In the genomic region with DNA sequence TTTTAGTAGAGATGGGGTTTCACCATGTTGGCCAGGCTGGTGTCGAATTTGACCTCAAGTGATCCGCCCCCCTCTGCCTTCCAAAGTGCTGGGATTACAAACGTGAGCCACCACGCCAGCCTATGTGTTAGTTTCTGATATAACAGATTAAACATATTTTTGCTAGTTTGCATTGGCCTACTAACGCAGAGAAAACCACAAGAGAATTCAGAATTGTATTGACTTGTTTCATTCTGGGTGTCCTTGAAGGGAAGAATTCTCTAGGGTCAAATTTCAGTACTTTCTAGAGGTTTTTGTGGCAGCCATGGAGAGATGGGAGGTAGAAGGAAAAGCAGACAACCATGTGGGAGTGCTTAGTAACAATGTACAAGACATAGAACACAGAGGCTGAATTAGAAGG, we compare ENCODE assay signal across 20 cellular contexts. TPM values are rescaled to one million over a fixed set of nuclear protein-coding genes. Genes with fewer than 3 reads are reported as not detected.
A peak's percentile ranks its signal among the peaks of the same experiment; 100 is the strongest.
DNase-seq lines count a peak whose midpoint lies in the region; ATAC-seq and TF ChIP-seq lines count a peak whose summit lies in the region.
"Had no signal": no experiment of that assay in that cellular context is flagged by ENCODE, and none has a peak within 500 bp of the region (broad histone marks: within the 10 kb centered on the region; RNA-seq: fewer than 3 reads in every experiment).

No MANE protein-coding gene starts in this region.

- WGBS in smooth muscle cell (ENCODE audit: low lambda C conversion rate): 83% methylated on average over 5 of the region's 5 CpGs

- H3K79me2 ChIP-seq in smooth muscle cell (ENCODE audit: low read depth): no peaks in the 10 kb centered on the region

- peak overlapping the region; percentile 72 for H2AFZ ChIP-seq in smooth muscle cell (ENCODE audit: low read depth)

- H3K4me1 ChIP-seq in HEK293 (ENCODE audit: control insufficient read depth, insufficient read depth, low read length) (no peaks in the 10 kb centered on the region), smooth muscle cell (ENCODE audit: low read depth) (peaks cover 17% of the 10 kb centered on the region), upper lobe of right lung (no peaks in the 10 kb centered on the region)

- CTCF ChIA-PET in HEK293 (lab: Yijun Ruan, JAX): no interaction called here

- no peak overlapping the region for H3K4me3 ChIP-seq in HEK293 (ENCODE audit: low read depth, low read length)
- no peak overlapping the region for H3K4me3 ChIP-seq in smooth muscle cell
- H3K4me3 ChIP-seq in upper lobe of right lung: no peak overlapping the region
- H3K4me3 ChIP-seq: K562 had no signal

- H3K27ac ChIP-seq in HEK293 (ENCODE audit: extremely low read depth, low read depth, low read length) (no peak overlapping the region), smooth muscle cell (ENCODE audit: low read depth) (no peak overlapping the region), upper lobe of right lung (no peak overlapping the region)
- H3K27ac ChIP-seq: C4-2B had no signal

- no peak for TF ChIP-seq CTCF in HEK293 (tag by site-specific recombination; IDR thresholded peaks at IDR 0.05)
- TF ChIP-seq CTCF in smooth muscle cell (IDR thresholded peaks at IDR 0.05; ENCODE audit: borderline replicate concordance, insufficient read depth, poor library complexity, severe bottlenecking): no peak
- TF ChIP-seq CTCF in upper lobe of right lung (IDR thresholded peaks at IDR 0.05): no peak

- H3K9me3 ChIP-seq in HEK293 (ENCODE audit: control insufficient read depth, insufficient read depth, low read depth, low read length) (no peaks in the 10 kb centered on the region), smooth muscle cell (replicated peaks; ENCODE audit: low read depth) (no peaks in the 10 kb centered on the region), upper lobe of right lung (no peaks in the 10 kb centered on the region)

- no peaks in the 10 kb centered on the region for H3F3A ChIP-seq in smooth muscle cell (ENCODE audit: low read depth)

- ATAC-seq in upper lobe of right lung (no peak), HG02642 (IDR thresholded peaks at IDR 0.05; ENCODE audit: poor library complexity, unreplicated experiment) (no peak)
- ATAC-seq: HCT116, K562, PC-3 had no signal

- no peaks in the 10 kb centered on the region for H3K27me3 ChIP-seq in smooth muscle cell (ENCODE audit: low read depth)
- H3K27me3 ChIP-seq in upper lobe of right lung: no peaks in the 10 kb centered on the region

- no peaks in the 10 kb centered on the region for H4K20me1 ChIP-seq in smooth muscle cell (ENCODE audit: low read depth)

- POLR2A ChIA-PET in HEK293 (lab: Yijun Ruan, JAX): no interaction called here

- DNase-seq in amniotic epithelial cell (ENCODE audit: low read depth) (peak; percentile 6), fibroblast of peridontal ligament (ENCODE audit: extremely low read depth) (peak; percentile 7), smooth muscle cell (lab: John Stamatoyannopoulos, UW; ENCODE audit: unreplicated experiment) (no peak), upper lobe of right lung (no peak), DMS79 (lab: John Stamatoyannopoulos, UW) (no peak)
- DNase-seq: ACHN, AML-193, DMS79 treated with DMSO at 0.1 percent for 48 hours, NCI-H1105 treated with DMSO at 0.1 percent for 48 hours, NCI-H1694, NCI-H2081 treated with DMSO at 0.1 percent for 48 hours, NCI-H2227 treated with DMSO at 0.1 percent for 48 hours, NCI-H510A treated with DMSO at 0.1 percent for 48 hours, NCI-H82, PC-3 had no signal

- no peak overlapping the region for H3K9ac ChIP-seq in smooth muscle cell (ENCODE audit: low read depth)

- no peaks in the 10 kb centered on the region for H3K36me3 ChIP-seq in HEK293 (ENCODE audit: control insufficient read depth in 2 of 2, insufficient read depth in 1 of 2, low read length in 2 of 2)
- no peaks in the 10 kb centered on the region for H3K36me3 ChIP-seq in smooth muscle cell (ENCODE audit: low read depth)
- no peaks in the 10 kb centered on the region for H3K36me3 ChIP-seq in upper lobe of right lung

- H3K4me2 ChIP-seq in smooth muscle cell: no peak overlapping the region

- intact Hi-C loops in upper lobe of right lung (cut with DNase I): no loop called here

TF ChIP-seq in HEK293, 187 proteins besides CTCF, POLR2A, EP300 and RAD21:
- TF ChIP-seq GFI1B (tag by site-specific recombination; IDR thresholded peaks at IDR 0.05) (no peak), ZNF335 (tag by site-specific recombination; conservative IDR thresholded peaks at IDR 0.05) (0 out of 2 replicates have a peak, but pooled peaks have one; percentile 16)

RNA-seq across cellular contexts. Expression of a gene that starts 46.1 kb away (rescaled TPM):
- 0.13 and 1.2 TPM in 2 replicates for total RNA-seq in smooth muscle cell
- 0.03 and 0.24 TPM in 2 replicates for polyA plus RNA-seq in smooth muscle cell
- total RNA-seq in upper lobe of right lung: 3.0 TPM
- total RNA-seq: K562 had no signal

Comparison
In these comparisons a context has a peak if more than half of its experiments do, and no peak if none do; other contexts are left out.
1. DNase-seq: peak in amniotic epithelial cell (single experiment) and fibroblast of peridontal ligament (single experiment); none in smooth muscle cell (single experiment), upper lobe of right lung (single experiment) and DMS79 (single experiment).